1 cellular context compared by ENCODE assay signal in genomic region chrX:29652484-29652883, GRCh38.
TF ChIP-seq lines count a peak whose summit lies in the region.

No MANE protein-coding gene starts in this region.

TF ChIP-seq in SK-N-SH, 30 proteins besides CTCF, POLR2A, EP300 and RAD21 (continued from another document):
- TF ChIP-seq ZBTB33 (IDR thresholded peaks at IDR 0.05; ENCODE audit: borderline replicate concordance, low read depth) (peak; percentile 50; the same call in 1 of the 2 replicates), CHD2 (IDR thresholded peaks at IDR 0.05; ENCODE audit: low read length, partially characterized antibody) (no peak), TAF1 (IDR thresholded peaks at IDR 0.05; ENCODE audit: borderline replicate concordance, low read depth, low read length) (no peak), TEAD4 (IDR thresholded peaks at IDR 0.05; ENCODE audit: borderline replicate concordance, insufficient read depth) (peak; percentile 90), IRF3 (IDR thresholded peaks at IDR 0.05; ENCODE audit: low read depth, low read length) (no peak), MEF2A (IDR thresholded peaks at IDR 0.05; ENCODE audit: borderline replicate concordance, low read depth) (peak; percentile 39; the same call in 1 of the 2 replicates), RXRA (IDR thresholded peaks at IDR 0.05; ENCODE audit: borderline replicate concordance, low read depth) (peak; percentile 88; the same call in 1 of the 2 replicates), EZH2phosphoT487 (IDR thresholded peaks at IDR 0.05; ENCODE audit: borderline replicate concordance, low read depth) (no peak), GABPA (IDR thresholded peaks at IDR 0.05; ENCODE audit: low read depth) (no peak), TCF12 (IDR thresholded peaks at IDR 0.05) (peak; percentile 95)
- TF ChIP-seq, protein P1, sequence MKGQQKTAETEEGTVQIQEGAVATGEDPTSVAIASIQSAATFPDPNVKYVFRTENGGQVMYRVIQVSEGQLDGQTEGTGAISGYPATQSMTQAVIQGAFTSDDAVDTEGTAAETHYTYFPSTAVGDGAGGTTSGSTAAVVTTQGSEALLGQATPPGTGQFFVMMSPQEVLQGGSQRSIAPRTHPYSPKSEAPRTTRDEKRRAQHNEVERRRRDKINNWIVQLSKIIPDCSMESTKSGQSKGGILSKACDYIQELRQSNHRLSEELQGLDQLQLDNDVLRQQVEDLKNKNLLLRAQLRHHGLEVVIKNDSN (IDR thresholded peaks at IDR 0.05; ENCODE audit: borderline replicate concordance, low read depth), result no peak
